14 cellular contexts compared by ENCODE assay signal in genomic region chr5:93571111-93571977, GRCh38. TPM values are rescaled to one million over a fixed set of nuclear protein-coding genes. Genes with fewer than 3 reads are reported as not detected.
DNase-seq lines count a peak whose midpoint lies in the region; ATAC-seq and TF ChIP-seq lines count a peak whose summit lies in the region.
"Had no signal": no experiment of that assay in that cellular context is flagged by ENCODE, and none has a peak within 500 bp of the region (broad histone marks: within the 10 kb centered on the region; RNA-seq: fewer than 3 reads in every experiment).

No MANE protein-coding gene starts in this region.

- peaks cover 1% of the 10 kb centered on the region for H3K36me3 Mint-ChIP-seq in activated CD8-positive, alpha-beta memory T cell treated with anti-CD3 and anti-CD28 coated beads, Interleukin-2, amount 10 ng/mL, durations not matched to agents 7 days and 5 days
- no peaks in the 10 kb centered on the region for H3K36me3 Mint-ChIP-seq in activated T-helper 1 cell treated with anti-CD3 and anti-CD28 coated beads, Interleukin-12 subunit alpha, Interleukin-12 subunit beta, Interleukin-2, Interleukin-4 antibody, amounts not matched to agents 30 ng/mL and 10 ng/mL and 1 ng/mL, durations not matched to agents 14 hours and 24 hours and 36 hours (ENCODE audit: low read depth)

- H3K4me1 Mint-ChIP-seq in activated CD8-positive, alpha-beta memory T cell treated with anti-CD3 and anti-CD28 coated beads, Interleukin-2, amount 10 ng/mL, durations not matched to agents 7 days and 5 days = peaks cover 9% of the 10 kb centered on the region
- H3K4me1 Mint-ChIP-seq in activated T-helper 1 cell treated with anti-CD3 and anti-CD28 coated beads, Interleukin-12 subunit alpha, Interleukin-12 subunit beta, Interleukin-2, Interleukin-4 antibody, amounts not matched to agents 30 ng/mL and 10 ng/mL and 1 ng/mL, durations not matched to agents 14 hours and 24 hours and 36 hours (ENCODE audit: low read depth) = no peaks in the 10 kb centered on the region

- peaks cover 60% of the 10 kb centered on the region for H4K20me1 ChIP-seq in smooth muscle cell (ENCODE audit: low read depth)

- no peak overlapping the region for H3K4me3 Mint-ChIP-seq in activated CD8-positive, alpha-beta memory T cell treated with anti-CD3 and anti-CD28 coated beads, Interleukin-2, amount 10 ng/mL, durations not matched to agents 7 days and 5 days
- no peak overlapping the region for H3K4me3 Mint-ChIP-seq in activated T-helper 1 cell treated with anti-CD3 and anti-CD28 coated beads, Interleukin-12 subunit alpha, Interleukin-12 subunit beta, Interleukin-2, Interleukin-4 antibody, amounts not matched to agents 30 ng/mL and 10 ng/mL and 1 ng/mL, durations not matched to agents 14 hours and 24 hours and 36 hours

- no peak overlapping the region for H3K9ac ChIP-seq in smooth muscle cell (ENCODE audit: low read depth)
- H3K9ac ChIP-seq: KMS-11 had no signal

- intact Hi-C loops in activated T-helper 1 cell treated with anti-CD3 and anti-CD28 coated beads, Interleukin-12 subunit alpha, Interleukin-12 subunit beta, Interleukin-2, Interleukin-4 antibody, amounts not matched to agents 30 ng/mL and 10 ng/mL and 1 ng/mL, durations not matched to agents 14 hours and 24 hours and 36 hours (cut with micrococcal nuclease) = loop anchor here (5.0 kb wide), 1 partner anchor 36 kb away; no protein-coding TSS in a partner anchor

- 19% methylated on average over 34 of the region's 34 CpGs for WGBS in smooth muscle cell (ENCODE audit: low lambda C conversion rate)

- peak overlapping the region; percentile 45 for H3K4me3 ChIP-seq in smooth muscle cell

- H3K27ac Mint-ChIP-seq in activated CD8-positive, alpha-beta memory T cell treated with anti-CD3 and anti-CD28 coated beads, Interleukin-2, amount 10 ng/mL, durations not matched to agents 7 days and 5 days = peak overlapping the region; percentile 44
- H3K27ac Mint-ChIP-seq in activated T-helper 1 cell treated with anti-CD3 and anti-CD28 coated beads, Interleukin-12 subunit alpha, Interleukin-12 subunit beta, Interleukin-2, Interleukin-4 antibody, amounts not matched to agents 30 ng/mL and 10 ng/mL and 1 ng/mL, durations not matched to agents 14 hours and 24 hours and 36 hours = peak overlapping the region; percentile 79

- no peak for ATAC-seq in activated CD8-positive, alpha-beta memory T cell treated with anti-CD3 and anti-CD28 coated beads, Interleukin-2, amount 10 ng/mL, durations not matched to agents 7 days and 5 days
- no peak for ATAC-seq in GM21367 (IDR thresholded peaks at IDR 0.05; ENCODE audit: unreplicated experiment)

- peaks cover 87% of the 10 kb centered on the region for H3K27me3 Mint-ChIP-seq in activated CD8-positive, alpha-beta memory T cell treated with anti-CD3 and anti-CD28 coated beads, Interleukin-2, amount 10 ng/mL, durations not matched to agents 7 days and 5 days
- peaks cover 79% of the 10 kb centered on the region for H3K27me3 Mint-ChIP-seq in activated T-helper 1 cell treated with anti-CD3 and anti-CD28 coated beads, Interleukin-12 subunit alpha, Interleukin-12 subunit beta, Interleukin-2, Interleukin-4 antibody, amounts not matched to agents 30 ng/mL and 10 ng/mL and 1 ng/mL, durations not matched to agents 14 hours and 24 hours and 36 hours (ENCODE audit: insufficient read depth)

- peak overlapping the region; percentile 64 for H3K4me2 ChIP-seq in smooth muscle cell
- H3K4me2 ChIP-seq: KMS-11 had no signal

- H3K9me3 ChIP-seq in smooth muscle cell (replicated peaks; ENCODE audit: low read depth) = no peaks in the 10 kb centered on the region
- H3K9me3 ChIP-seq: pancreas, vagina had no signal

- no peak for DNase-seq in activated CD8-positive, alpha-beta memory T cell treated with anti-CD3 and anti-CD28 coated beads, Interleukin-2, amount 10 ng/mL, durations not matched to agents 7 days and 5 days
- no peak for DNase-seq in activated CD8-positive, alpha-beta memory T cell treated with anti-CD3 and anti-CD28 coated beads for 24 hours
- DNase-seq in activated T-helper 1 cell treated with anti-CD3 and anti-CD28 coated beads, Interleukin-12 subunit alpha, Interleukin-12 subunit beta, Interleukin-2, Interleukin-4 antibody, amounts not matched to agents 30 ng/mL and 10 ng/mL and 1 ng/mL, durations not matched to agents 14 hours and 24 hours and 36 hours (ENCODE audit: low spot score) = no peak
- DNase-seq in iPS-NIHi7 (ENCODE audit: extremely low spot score) (peak; percentile 41), smooth muscle cell (lab: John Stamatoyannopoulos, UW; ENCODE audit: unreplicated experiment) (no peak), NCI-H82 (lab: John Stamatoyannopoulos, UW) (no peak), NCI-H1436 treated with DMSO at 0.1 percent for 48 hours (lab: John Stamatoyannopoulos, UW) (no peak)
- DNase-seq: NCI-H2227 treated with DMSO at 0.1 percent for 48 hours, SHP77 treated with DMSO at 0.1 percent for 48 hours had no signal

- H2AFZ ChIP-seq in smooth muscle cell (ENCODE audit: low read depth) = peak overlapping the region; percentile 71

- CTCF ChIA-PET in activated CD8-positive, alpha-beta memory T cell treated with anti-CD3 and anti-CD28 coated beads, Interleukin-2, amount 10 ng/mL, durations not matched to agents 7 days and 5 days (lab: Charles Lee) = interaction anchor here (0.6 to 1.2 kb wide), 4 partner anchors 12 to 1668 kb away, joined by 3 to 6 read pairs (median 3); partner anchors contain the start of gene NR2F1

- no peaks in the 10 kb centered on the region for H3K9me3 Mint-ChIP-seq in activated CD8-positive, alpha-beta memory T cell treated with anti-CD3 and anti-CD28 coated beads, Interleukin-2, amount 10 ng/mL, durations not matched to agents 7 days and 5 days (ENCODE audit: low read depth)
- no peaks in the 10 kb centered on the region for H3K9me3 Mint-ChIP-seq in activated T-helper 1 cell treated with anti-CD3 and anti-CD28 coated beads, Interleukin-12 subunit alpha, Interleukin-12 subunit beta, Interleukin-2, Interleukin-4 antibody, amounts not matched to agents 30 ng/mL and 10 ng/mL and 1 ng/mL, durations not matched to agents 14 hours and 24 hours and 36 hours

- H3K79me2 ChIP-seq in smooth muscle cell (ENCODE audit: low read depth) = peaks cover 7% of the 10 kb centered on the region

- TF ChIP-seq CTCF in smooth muscle cell (IDR thresholded peaks at IDR 0.05; ENCODE audit: borderline replicate concordance, insufficient read depth, poor library complexity, severe bottlenecking) = no peak

- peaks cover 95% of the 10 kb centered on the region for H3K27me3 ChIP-seq in smooth muscle cell (ENCODE audit: low read depth)
- H3K27me3 ChIP-seq: vagina had no signal

- no peak overlapping the region for H3K27ac ChIP-seq in smooth muscle cell (ENCODE audit: low read depth)
- H3K27ac ChIP-seq: KMS-11, pancreas had no signal

- no peaks in the 10 kb centered on the region for H3K36me3 ChIP-seq in smooth muscle cell (ENCODE audit: low read depth)
- H3K36me3 ChIP-seq: pancreas, vagina had no signal

- H3K4me1 ChIP-seq in smooth muscle cell (ENCODE audit: low read depth) = peaks cover 58% of the 10 kb centered on the region

- no peaks in the 10 kb centered on the region for H3F3A ChIP-seq in smooth muscle cell (ENCODE audit: low read depth)

RNA-seq across cellular contexts. Expression of gene NR2F1-AS1, which starts 9.7 kb away (rescaled TPM):
- total RNA-seq in activated CD8-positive, alpha-beta memory T cell treated with anti-CD3 and anti-CD28 coated beads, Interleukin-2, amount 10 ng/mL, durations not matched to agents 7 days and 5 days = not detected
- total RNA-seq in activated T-helper 1 cell treated with anti-CD3 and anti-CD28 coated beads, Interleukin-12 subunit alpha, Interleukin-12 subunit beta, Interleukin-2, Interleukin-4 antibody, amounts not matched to agents 30 ng/mL and 10 ng/mL and 1 ng/mL, durations not matched to agents 14 hours and 24 hours and 36 hours = not detected in 2 replicates
- 18.7 and 31.0 TPM in 2 replicates for total RNA-seq in smooth muscle cell
- polyA plus RNA-seq in smooth muscle cell = 22.9 and 26.1 TPM in 2 replicates
- total RNA-seq: activated CD8-positive, alpha-beta memory T cell treated with anti-CD3 and anti-CD28 coated beads for 36 hours had no signal

RNA-seq across cellular contexts. Expression of gene NR2F1, which starts 11.7 kb away (rescaled TPM):
- total RNA-seq in activated CD8-positive, alpha-beta memory T cell treated with anti-CD3 and anti-CD28 coated beads, Interleukin-2, amount 10 ng/mL, durations not matched to agents 7 days and 5 days = not detected
- total RNA-seq in activated T-helper 1 cell treated with anti-CD3 and anti-CD28 coated beads, Interleukin-12 subunit alpha, Interleukin-12 subunit beta, Interleukin-2, Interleukin-4 antibody, amounts not matched to agents 30 ng/mL and 10 ng/mL and 1 ng/mL, durations not matched to agents 14 hours and 24 hours and 36 hours = not detected in 2 replicates
- 8.2 and 22.5 TPM in 2 replicates for total RNA-seq in smooth muscle cell
- 5.9 and 6.0 TPM in 2 replicates for polyA plus RNA-seq in smooth muscle cell
- total RNA-seq: activated CD8-positive, alpha-beta memory T cell treated with anti-CD3 and anti-CD28 coated beads for 36 hours had no signal

Comparison
In these comparisons a context has a peak if more than half of its experiments do, and no peak if none do; other contexts are left out.
1. RNA of gene NR2F1-AS1, which starts 9.7 kb away (total RNA-seq): 18.7 to 31.0 TPM in smooth muscle cell; not detected in activated CD8-positive, alpha-beta memory T cell treated with anti-CD3 and anti-CD28 coated beads, Interleukin-2, amount 10 ng/mL, durations not matched to agents 7 days and 5 days and not detected in activated T-helper 1 cell treated with anti-CD3 and anti-CD28 coated beads, Interleukin-12 subunit alpha, Interleukin-12 subunit beta, Interleukin-2, Interleukin-4 antibody, amounts not matched to agents 30 ng/mL and 10 ng/mL and 1 ng/mL, durations not matched to agents 14 hours and 24 hours and 36 hours; every median in the first group is over 10 times any median in the second.